Comparison of ENCODE assay signal across 8 cellular contexts in genomic region chr6:116253505-116254296, GRCh38. TPM values are rescaled to one million over a fixed set of nuclear protein-coding genes. Genes with fewer than 3 reads are reported as not detected.
A peak's percentile ranks its signal among the peaks of the same experiment; 100 is the strongest.
DNase-seq lines count a peak whose midpoint lies in the region; ATAC-seq and TF ChIP-seq lines count a peak whose summit lies in the region.

TSPYL4 (minus strand) TSS chr6:116254075; CDS start chr6:116254008, 67 bp downstream.

- peak within 1 kb of the TSS in 1 of 7 donors; percentile 69 for H3K27ac Mint-ChIP-seq in CD4-positive, alpha-beta memory T cell
- no peak within 1 kb of the TSS for H3K27ac Mint-ChIP-seq in activated CD4-positive, alpha-beta memory T cell treated with anti-CD3 and anti-CD28 coated beads for 36 hours

- no peak within 1 kb of the TSS for H3K4me3 Mint-ChIP-seq in CD4-positive, alpha-beta memory T cell
- no peak within 1 kb of the TSS for H3K4me3 Mint-ChIP-seq in activated CD4-positive, alpha-beta memory T cell treated with anti-CD3 and anti-CD28 coated beads for 36 hours

- no peak for TF ChIP-seq CTCF in right lobe of liver (IDR thresholded peaks at IDR 0.05)

- H3K9me3 ChIP-seq in CD4-positive, alpha-beta memory T cell (ENCODE audit: control insufficient read depth in 1 of 2, low read length in 2 of 2): no peaks in the 10 kb centered on the region
- H3K9me3 ChIP-seq in ectodermal cell (ENCODE audit: control insufficient read depth, low read length): no peaks in the 10 kb centered on the region
- H3K9me3 ChIP-seq in right lobe of liver: no peaks in the 10 kb centered on the region

- POLR2A ChIA-PET in CD4-positive, alpha-beta memory T cell (lab: Charles Lee; ENCODE audit: partially characterized antibody): interaction anchor here (0.7 to 4.6 kb wide), 13 partner anchors 10 to 428 kb away, joined by 3 to 79 read pairs (median 4); partner anchors contain the start of genes KPNA5, NT5DC1, RWDD1 and TSPYL1
- POLR2A ChIA-PET in activated CD4-positive, alpha-beta memory T cell treated with anti-CD3 and anti-CD28 coated beads for 36 hours (lab: Charles Lee): interaction anchor here (0.6 to 1.9 kb wide), 5 partner anchors 11 to 317 kb away, joined by 3 to 12 read pairs (median 3); partner anchors contain the start of gene TSPYL1

- intact Hi-C loops in CD4-positive, alpha-beta memory T cell (cut with micrococcal nuclease): loop anchor here (1.0 to 10.0 kb wide), 4 partner anchors 26 to 427 kb away; partner anchors contain the start of genes KPNA5, NT5DC1, RWDD1 and TSPYL1
- intact Hi-C loops in activated CD4-positive, alpha-beta memory T cell treated with anti-CD3 and anti-CD28 coated beads for 36 hours (cut with micrococcal nuclease): loop anchor here (1.0 kb wide), 5 partner anchors 15 to 318 kb away; partner anchors contain the start of genes RWDD1 and TSPYL1
- intact Hi-C loops in right lobe of liver (cut with DNase I): no loop called here

- peaks cover 3 to 32% (median 18%) of the 10 kb centered on the region in 4 donors for H3K4me1 Mint-ChIP-seq in CD4-positive, alpha-beta memory T cell
- peaks cover 8% of the 10 kb centered on the region for H3K4me1 Mint-ChIP-seq in activated CD4-positive, alpha-beta memory T cell treated with anti-CD3 and anti-CD28 coated beads for 36 hours (ENCODE audit: low read depth)

- no peaks in the 10 kb centered on the region for H3K27me3 ChIP-seq in CD4-positive, alpha-beta memory T cell (ENCODE audit: insufficient read depth, low read length)
- H3K27me3 ChIP-seq in ectodermal cell (ENCODE audit: control insufficient read depth, insufficient read depth, low read length, poor library complexity, severe bottlenecking) (no peaks in the 10 kb centered on the region), right lobe of liver (no peaks in the 10 kb centered on the region)

- peak; percentile 71 for TF ChIP-seq POLR2A in right lobe of liver (IDR thresholded peaks at IDR 0.05)

- peak within 1 kb of the TSS; percentile 66 to 96 for H3K4me3 ChIP-seq in CD4-positive, alpha-beta memory T cell (ENCODE audit: low read length in 2 of 2)
- peak within 1 kb of the TSS; percentile 90 for H3K4me3 ChIP-seq in ectodermal cell (ENCODE audit: insufficient read depth, low read depth, low read length)
- peak within 1 kb of the TSS; percentile 80 to 94 (median 92) for H3K4me3 ChIP-seq in right lobe of liver

- no peaks in the 10 kb centered on the region for H3K36me3 ChIP-seq in CD4-positive, alpha-beta memory T cell (ENCODE audit: insufficient read depth, low read length)
- H3K36me3 ChIP-seq in ectodermal cell (ENCODE audit: control insufficient read depth, insufficient read depth, low read length) (no peaks in the 10 kb centered on the region), right lobe of liver (no peaks in the 10 kb centered on the region)

- no peaks in the 10 kb centered on the region for H3K9me3 Mint-ChIP-seq in CD4-positive, alpha-beta memory T cell
- H3K9me3 Mint-ChIP-seq in activated CD4-positive, alpha-beta memory T cell treated with anti-CD3 and anti-CD28 coated beads for 36 hours: no peaks in the 10 kb centered on the region

- peaks cover 0 to 8% of the 10 kb centered on the region in 2 donors for H3K36me3 Mint-ChIP-seq in CD4-positive, alpha-beta memory T cell
- peaks cover 9% of the 10 kb centered on the region for H3K36me3 Mint-ChIP-seq in activated CD4-positive, alpha-beta memory T cell treated with anti-CD3 and anti-CD28 coated beads for 36 hours

- no peaks in the 10 kb centered on the region for H3K27me3 Mint-ChIP-seq in CD4-positive, alpha-beta memory T cell
- H3K27me3 Mint-ChIP-seq in activated CD4-positive, alpha-beta memory T cell treated with anti-CD3 and anti-CD28 coated beads for 36 hours: no peaks in the 10 kb centered on the region

- ATAC-seq in GM19463 (IDR thresholded peaks at IDR 0.05; ENCODE audit: unreplicated experiment): peak; percentile 99
- peak; percentile 91 to 97 (median 95) for ATAC-seq in right lobe of liver

- CTCF ChIA-PET in CD4-positive, alpha-beta memory T cell (lab: Charles Lee; ENCODE audit: partially characterized antibody): interaction anchor here (0.7 to 5.3 kb wide), 6 partner anchors 14 to 281 kb away, joined by 3 to 28 read pairs (median 6); partner anchors contain the start of gene TSPYL1
- CTCF ChIA-PET in activated CD4-positive, alpha-beta memory T cell treated with anti-CD3 and anti-CD28 coated beads for 36 hours (lab: Charles Lee): interaction anchor here (1.0 to 4.4 kb wide), 3 partner anchors 15 to 307 kb away, joined by 3 to 20 read pairs (median 14); no protein-coding TSS in a partner anchor

- 1% methylated on average over 53 of the region's 53 CpGs for WGBS in ectodermal cell, 2 experiments
- under 1% methylated on average over 46 of the region's 53 CpGs for WGBS in right lobe of liver (ENCODE audit: insufficient coverage, low coverage, low lambda C conversion rate, missing lambda C conversion rate)

- H3K4me1 ChIP-seq in CD4-positive, alpha-beta memory T cell (ENCODE audit: insufficient read depth, low read length): peaks cover 45% of the 10 kb centered on the region
- H3K4me1 ChIP-seq in ectodermal cell (ENCODE audit: control insufficient read depth, insufficient read depth, low read length): peaks cover 33% of the 10 kb centered on the region
- peaks cover 0 to 55% (median 9%) of the 10 kb centered on the region in 4 donors for H3K4me1 ChIP-seq in right lobe of liver

- DNase-seq in CD4-positive, alpha-beta memory T cell: peak; percentile 91 to 96 (median 93)
- DNase-seq in HK-2 (ENCODE audit: unreplicated experiment) (peak; percentile 89), NCI-H82 treated with DMSO at 0.1 percent for 48 hours (lab: John Stamatoyannopoulos, UW; ENCODE audit: unreplicated experiment) (peak; percentile 91), right lobe of liver (peak; percentile 94 to 97 (median 96))
- peak; percentile 95 for DNase-seq in activated CD4-positive, alpha-beta memory T cell treated with anti-CD3 and anti-CD28 coated beads for 36 hours
- peak; percentile 91 for DNase-seq in stimulated activated CD4-positive, alpha-beta T cell treated with anti-CD3 and anti-CD28 coated beads, Interleukin-4, amount 100 ng/mL, for 24 hours

- H3K27ac ChIP-seq in CD4-positive, alpha-beta memory T cell (ENCODE audit: low read depth, low read length): peak within 1 kb of the TSS; percentile 97
- H3K27ac ChIP-seq in ectodermal cell (ENCODE audit: insufficient read depth, low read depth, low read length, poor library complexity, severe bottlenecking): peak within 1 kb of the TSS; percentile 91
- peak within 1 kb of the TSS; percentile 84 to 94 (median 94) for H3K27ac ChIP-seq in right lobe of liver

RNA-seq across cellular contexts. Expression of gene TSPYL4, which starts in this region (rescaled TPM):
- 10 to 100 TPM; 22.3 to 23.0 TPM for total RNA-seq in CD4-positive, alpha-beta memory T cell
- 10 to 100 TPM in 1 of 2 donors, 1 to 10 TPM in 1; 8.0 to 14.8 TPM for polyA plus RNA-seq in CD4-positive, alpha-beta memory T cell
- total RNA-seq in activated CD4-positive, alpha-beta memory T cell treated with anti-CD3 and anti-CD28 coated beads for 36 hours: 10 to 100 TPM; 10.5 to 11.1 TPM
- 43.1 TPM for polyA plus RNA-seq in ectodermal cell (2013, experiment 1 of 4)
- 44.2 TPM for polyA plus RNA-seq in ectodermal cell (2013, experiment 2 of 4)
- 37.0 TPM for polyA plus RNA-seq in ectodermal cell (2013, experiment 3 of 4)
- polyA plus RNA-seq in ectodermal cell (2013, experiment 4 of 4): 43.0 TPM
- total RNA-seq in right lobe of liver: 1 to 10 TPM; 2.7 to 8.5 (median 3.5) TPM

Comparison
In these comparisons a context has a peak if more than half of its experiments do, and no peak if none do; other contexts are left out.
1. Peak in every context shown above with its lines: DNase-seq, ATAC-seq, H3K4me3 ChIP-seq and H3K27ac ChIP-seq.
2. intact Hi-C loops: an anchor here in CD4-positive, alpha-beta memory T cell (1.0 to 10.0 kb wide) and activated CD4-positive, alpha-beta memory T cell treated with anti-CD3 and anti-CD28 coated beads for 36 hours (1.0 kb wide); none called in right lobe of liver.